ENCODE assay signal across 27 cellular contexts in the genomic region with DNA sequence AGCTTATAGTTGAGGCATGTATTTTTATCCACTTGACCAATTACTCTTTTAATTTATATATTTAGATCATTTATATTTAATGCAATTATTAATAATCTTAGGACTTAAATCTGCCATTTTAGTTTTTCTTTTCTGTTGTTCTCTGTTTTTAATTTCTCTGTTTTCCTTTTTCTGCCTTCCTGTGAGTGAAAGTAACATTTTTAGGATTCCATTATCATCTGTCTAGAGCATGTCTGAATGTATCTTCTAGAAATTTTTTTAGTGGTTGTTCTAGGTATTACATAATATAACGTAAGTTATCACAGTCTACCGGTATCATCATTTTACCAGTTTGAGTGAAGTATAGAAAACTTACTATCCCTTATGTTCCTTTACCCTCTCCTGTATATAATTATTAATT.
"Had no signal": no experiment of that assay in that cellular context is flagged by ENCODE, and none has a peak within 500 bp of the region (broad histone marks: within the 10 kb centered on the region; RNA-seq: fewer than 3 reads in every experiment).

No MANE protein-coding gene starts in this region.

- H3K27me3 ChIP-seq: right atrium auricular region, right lobe of liver, stomach, testis, thyroid gland, upper lobe of right lung had no signal

- ATAC-seq: heart left ventricle; mucosa of descending colon; naive thymus-derived CD4-positive, alpha-beta T cell; natural killer cell treated with Interleukin-12 subunit alpha and Interleukin-12 subunit beta and Interleukin-15 and Interleukin-18, amount 100 ng/mL, for 72 hours; right lobe of liver; stimulated activated memory B cell treated with anti-CD40 and anti-IgM and Interleukin-4, amounts not matched to agents 10 μg/mL and 1 μg/mL and 100 μg/mL, for 72 hours; stimulated activated naive CD8-positive, alpha-beta T cell treated with anti-CD3 and anti-CD28 coated beads, Interleukin-15, Interleukin-2, amounts not matched to agents 100 U/mL and 50 U/mL, for 24 hours; upper lobe of right lung had no signal

- H3K36me3 Mint-ChIP-seq: immature natural killer cell; naive thymus-derived CD4-positive, alpha-beta T cell; natural killer cell treated with Interleukin-12 subunit alpha and Interleukin-12 subunit beta and Interleukin-15 and Interleukin-18, amount 100 ng/mL, for 72 hours; stimulated activated memory B cell treated with anti-CD40 and anti-IgM and Interleukin-4, amounts not matched to agents 10 μg/mL and 1 μg/mL and 100 μg/mL, for 72 hours had no signal

- DNase-seq: heart left ventricle; hypothalamus; immature natural killer cell; islet precursor cell; left ventricle myocardium inferior; mesendoderm; midbrain; mucosa of descending colon; naive thymus-derived CD4-positive, alpha-beta T cell; nucleus accumbens; right lobe of liver; stimulated activated CD4-positive, alpha-beta T cell treated with anti-CD3 and anti-CD28 coated beads, Interleukin-1b, Interleukin-23, amount 100 ng/mL, for 48 hours; stimulated activated CD4-positive, alpha-beta T cell treated with anti-CD3 and anti-CD28 coated beads, Interleukin-2, amount 100 ng/mL, for 48 hours; stimulated activated CD4-positive, alpha-beta T cell treated with anti-CD3 and anti-CD28 coated beads, Interleukin-4, amount 100 ng/mL, for 4 hours; stimulated activated CD8-positive, alpha-beta memory T cell treated with anti-CD3 and anti-CD28 coated beads, Interleukin-4, amount 100 ng/mL, for 48 hours; stimulated activated naive CD8-positive, alpha-beta T cell treated with anti-CD3 and anti-CD28 coated beads, Interleukin-15, Interleukin-2, amounts not matched to agents 100 U/mL and 50 U/mL, for 24 hours; stomach; testis; thyroid gland; transverse colon; upper lobe of right lung had no signal

- H3K9me3 ChIP-seq: heart left ventricle, left ventricle myocardium inferior, mucosa of descending colon, right atrium auricular region, right lobe of liver, stomach, testis, thyroid gland, transverse colon, upper lobe of right lung had no signal

- H3K27ac Mint-ChIP-seq: immature natural killer cell; naive thymus-derived CD4-positive, alpha-beta T cell; natural killer cell treated with Interleukin-12 subunit alpha and Interleukin-12 subunit beta and Interleukin-15 and Interleukin-18, amount 100 ng/mL, for 72 hours; progenitor cell of endocrine pancreas; stimulated activated memory B cell treated with anti-CD40 and anti-IgM and Interleukin-4, amounts not matched to agents 10 μg/mL and 1 μg/mL and 100 μg/mL, for 72 hours had no signal

- H3K4me1 Mint-ChIP-seq: immature natural killer cell; stimulated activated memory B cell treated with anti-CD40 and anti-IgM and Interleukin-4, amounts not matched to agents 10 μg/mL and 1 μg/mL and 100 μg/mL, for 72 hours had no signal

- H3K9me3 Mint-ChIP-seq: naive thymus-derived CD4-positive, alpha-beta T cell; natural killer cell treated with Interleukin-12 subunit alpha and Interleukin-12 subunit beta and Interleukin-15 and Interleukin-18, amount 100 ng/mL, for 72 hours; stimulated activated memory B cell treated with anti-CD40 and anti-IgM and Interleukin-4, amounts not matched to agents 10 μg/mL and 1 μg/mL and 100 μg/mL, for 72 hours had no signal

- H3K4me3 ChIP-seq: heart left ventricle, left ventricle myocardium inferior, lung, mucosa of descending colon, right atrium auricular region, right lobe of liver, smooth muscle cell, stomach, testis, thyroid gland, transverse colon, upper lobe of right lung had no signal

- H3K4me1 ChIP-seq: heart left ventricle, left ventricle myocardium inferior, right atrium auricular region, right lobe of liver, stomach, testis, thyroid gland, transverse colon, upper lobe of right lung had no signal

- H3K36me3 ChIP-seq: heart left ventricle, left ventricle myocardium inferior, right atrium auricular region, right lobe of liver, stomach, thyroid gland, transverse colon, upper lobe of right lung had no signal

- H3K4me3 Mint-ChIP-seq: immature natural killer cell; naive thymus-derived CD4-positive, alpha-beta T cell; natural killer cell treated with Interleukin-12 subunit alpha and Interleukin-12 subunit beta and Interleukin-15 and Interleukin-18, amount 100 ng/mL, for 72 hours; stimulated activated memory B cell treated with anti-CD40 and anti-IgM and Interleukin-4, amounts not matched to agents 10 μg/mL and 1 μg/mL and 100 μg/mL, for 72 hours had no signal
